24 cellular contexts compared by ENCODE assay signal in the genomic region with DNA sequence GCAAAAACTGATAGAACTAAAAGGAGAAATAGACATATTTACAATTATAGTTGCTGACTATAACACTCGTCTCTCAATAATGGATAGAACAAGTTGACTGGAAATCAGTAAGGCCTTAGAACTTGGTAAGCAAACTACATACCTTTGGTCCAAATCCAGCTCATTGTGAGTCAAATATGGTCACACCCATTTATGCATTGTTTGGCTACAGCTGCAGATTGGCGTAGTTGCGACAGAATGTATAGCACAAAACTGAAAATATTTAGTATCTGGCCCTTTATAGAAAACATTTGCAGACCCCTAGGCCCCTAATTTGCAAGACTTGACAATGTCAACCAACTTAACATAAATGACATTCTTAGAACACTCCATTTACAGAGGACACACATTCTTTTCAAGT.
DNase-seq lines count a peak whose midpoint lies in the region; ATAC-seq, FAIRE-seq and TF ChIP-seq lines count a peak whose summit lies in the region.
"Had no signal": no experiment of that assay in that cellular context is flagged by ENCODE, and none has a peak within 500 bp of the region (broad histone marks: within the 10 kb centered on the region; RNA-seq: fewer than 3 reads in every experiment).

No MANE protein-coding gene starts in this region.

- no peak overlapping the region for H3K27ac Mint-ChIP-seq in T-helper 2 cell treated with Interferon-gamma antibody and Interleukin-4, amounts not matched to agents 5 μg/mL and 100 μg/mL, for 36 hours
- H3K27ac Mint-ChIP-seq: HFFc6 had no signal

- H3K9me1 ChIP-seq in keratinocyte (ENCODE audit: control insufficient read depth, extremely low read depth, insufficient read depth, low read length): no peaks in the 10 kb centered on the region

- in situ Hi-C loops in GM23248 (cut with MboI): no loop called here

- H3K27ac ChIP-seq in GM23248 (no peak overlapping the region), RWPE1 (no peak overlapping the region), epithelial cell of prostate (peak overlapping the region; percentile 11), keratinocyte (ENCODE audit: control insufficient read depth, insufficient read depth, low read length) (no peak overlapping the region)
- H3K27ac ChIP-seq: A549 had no signal

- no peak for ATAC-seq in HG02885 (IDR thresholded peaks at IDR 0.05; ENCODE audit: poor library complexity, unreplicated experiment)
- ATAC-seq: A549 had no signal

- POLR2A ChIA-PET in RWPE1 (lab: Yijun Ruan, JAX; ENCODE audit: low non-redundant PET): no interaction called here

- H3K27me3 Mint-ChIP-seq in T-helper 2 cell treated with Interferon-gamma antibody and Interleukin-4, amounts not matched to agents 5 μg/mL and 100 μg/mL, for 36 hours (ENCODE audit: low read depth): no peaks in the 10 kb centered on the region
- H3K27me3 Mint-ChIP-seq: IgD-negative memory B cell had no signal

- H3K79me2 ChIP-seq in GM23248 (ENCODE audit: insufficient read depth) (no peaks in the 10 kb centered on the region), keratinocyte (ENCODE audit: control insufficient read depth, insufficient read depth, low read length) (no peaks in the 10 kb centered on the region)

- no peaks in the 10 kb centered on the region for H3K9me3 ChIP-seq in GM23248 (ENCODE audit: low read depth)
- no peaks in the 10 kb centered on the region for H3K9me3 ChIP-seq in keratinocyte (ENCODE audit: control insufficient read depth, low read depth, low read length)
- H3K9me3 ChIP-seq: A549, BE2C, SK-N-SH had no signal

- no peak overlapping the region for H3K4me3 Mint-ChIP-seq in T-helper 2 cell treated with Interferon-gamma antibody and Interleukin-4, amounts not matched to agents 5 μg/mL and 100 μg/mL, for 36 hours
- H3K4me3 Mint-ChIP-seq: HFFc6 had no signal

- no peaks in the 10 kb centered on the region for H3K4me1 Mint-ChIP-seq in T-helper 2 cell treated with Interferon-gamma antibody and Interleukin-4, amounts not matched to agents 5 μg/mL and 100 μg/mL, for 36 hours (ENCODE audit: low read depth)

- FAIRE-seq in keratinocyte (lab: Jason Lieb, UNC): no peak
- FAIRE-seq: A549, D721Med had no signal

- no peak overlapping the region for H2AFZ ChIP-seq in GM23248
- no peak overlapping the region for H2AFZ ChIP-seq in keratinocyte (ENCODE audit: control insufficient read depth, low read length)

- H3K4me3 ChIP-seq in GM23248 (no peak overlapping the region), keratinocyte (ENCODE audit: control insufficient read depth in 2 of 3, extremely low read depth in 1 of 3, insufficient read depth in 2 of 3, low read depth in 1 of 3, low read length in 3 of 3) (no peak overlapping the region)
- H3K4me3 ChIP-seq: A549 had no signal

- H3K9me3 Mint-ChIP-seq in T-helper 2 cell treated with Interferon-gamma antibody and Interleukin-4, amounts not matched to agents 5 μg/mL and 100 μg/mL, for 36 hours: no peaks in the 10 kb centered on the region
- H3K9me3 Mint-ChIP-seq: HFFc6 had no signal

- peaks cover 23% of the 10 kb centered on the region for H3F3A ChIP-seq in GM23248 (ENCODE audit: insufficient read depth)

- H3K4me2 ChIP-seq in GM23248 (ENCODE audit: unreplicated experiment): no peak overlapping the region
- peak overlapping the region; percentile 19 for H3K4me2 ChIP-seq in keratinocyte (ENCODE audit: control insufficient read depth, extremely low read depth, insufficient read depth, low read depth, low read length)
- H3K4me2 ChIP-seq: A549, SK-N-SH had no signal

- TF ChIP-seq CTCF in RWPE1 (conservative IDR thresholded peaks at IDR 0.05; ENCODE audit: low read depth) (no peak), keratinocyte (optimal IDR thresholded peaks at IDR 0.05 in 1 of 3, IDR thresholded peaks at IDR 0.05 in 1 of 3, conservative IDR thresholded peaks at IDR 0.05 in 1 of 3; ENCODE audit: extremely low read depth in 1 of 3, insufficient read depth in 2 of 3, low read length in 3 of 3) (no peak)

- H3K27me3 ChIP-seq in GM23248 (replicated peaks; ENCODE audit: insufficient read depth) (no peaks in the 10 kb centered on the region), keratinocyte (ENCODE audit: control insufficient read depth, extremely low read depth, insufficient read depth, low read length) (no peaks in the 10 kb centered on the region)
- H3K27me3 ChIP-seq: BE2C had no signal

- DNase-seq in GM23248: peak; percentile 67
- peak; percentile 34 for DNase-seq in RWPE1 (ENCODE audit: low spot score)
- peak; percentile 24 for DNase-seq in epithelial cell of prostate (ENCODE audit: low read depth, low spot score)
- peak; percentile 30 for DNase-seq in keratinocyte (ENCODE audit: low read depth, low spot score)
- DNase-seq in activated gamma-delta T cell treated with Interleukin-2 at 50 U/mL for 16 hours: no peak
- no peak for DNase-seq in SKM-1 treated with dmso at 0.1 percent for 144 hours (lab: John Stamatoyannopoulos, UW; ENCODE audit: unreplicated experiment)
- no peak for DNase-seq in T-helper 2 cell treated with Interferon-gamma antibody and Interleukin-4, amounts not matched to agents 5 μg/mL and 100 μg/mL, for 36 hours (ENCODE audit: low spot score)
- DNase-seq: BE2C, DMS53, EL, H7, HFFc6, NCI-H1694, NCI-H2081, NCI-H2171 treated with DMSO at 0.1 percent for 48 hours, NCI-H524 treated with DMSO at 0.1 percent for 48 hours, NCI-H82, OCI-M1, SIG-M5, SK-N-SH had no signal

- no peaks in the 10 kb centered on the region for H3K36me3 ChIP-seq in GM23248 (ENCODE audit: low read depth)
- no peaks in the 10 kb centered on the region for H3K36me3 ChIP-seq in keratinocyte (ENCODE audit: control insufficient read depth in 2 of 2, extremely low read depth in 1 of 2, insufficient read depth in 2 of 2, low read length in 2 of 2)
- H3K36me3 ChIP-seq: BE2C had no signal

- CTCF ChIA-PET in RWPE1 (lab: Yijun Ruan, JAX): no interaction called here

- no peaks in the 10 kb centered on the region for H3K9me2 ChIP-seq in GM23248 (ENCODE audit: insufficient read depth)
- H3K9me2 ChIP-seq: SK-N-SH had no signal

- H3K9ac ChIP-seq in GM23248 (no peak overlapping the region), keratinocyte (ENCODE audit: control insufficient read depth, extremely low read depth, insufficient read depth, low read length) (no peak overlapping the region)
- H3K9ac ChIP-seq: SK-N-SH had no signal

- H3K4me1 ChIP-seq in GM23248 (ENCODE audit: insufficient read depth) (peaks cover 22% of the 10 kb centered on the region), keratinocyte (ENCODE audit: control insufficient read depth, extremely low read depth, insufficient read depth, low read length) (peaks cover 24% of the 10 kb centered on the region)
- H3K4me1 ChIP-seq: BE2C had no signal

- H3K36me3 Mint-ChIP-seq in T-helper 2 cell treated with Interferon-gamma antibody and Interleukin-4, amounts not matched to agents 5 μg/mL and 100 μg/mL, for 36 hours (ENCODE audit: low read depth): no peaks in the 10 kb centered on the region
- H3K36me3 Mint-ChIP-seq: IgD-negative memory B cell had no signal

- dilution Hi-C loops in keratinocyte (cut with MboI; ENCODE audit: extremely low pct_ligation_motif_present, low sequenced_read_pairs): no loop called here

- H4K20me1 ChIP-seq in GM23248 (ENCODE audit: insufficient read depth) (no peaks in the 10 kb centered on the region), keratinocyte (ENCODE audit: control insufficient read depth, extremely low read depth, insufficient read depth, low read length) (no peaks in the 10 kb centered on the region)

- 93 to 97% methylated on average over 3 of the region's 3 CpGs for WGBS in GM23248 (ENCODE audit: low coverage in 1 of 2, low lambda C conversion rate in 2 of 2, missing lambda C conversion rate in 2 of 2), 2 experiments

Comparison
In these comparisons a context has a peak if more than half of its experiments do, and no peak if none do; other contexts are left out.
1. DNase-seq: peak in GM23248 (single experiment), RWPE1 (single experiment), epithelial cell of prostate (single experiment) and keratinocyte (single experiment); none in activated gamma-delta T cell treated with Interleukin-2 at 50 U/mL for 16 hours (single experiment), SKM-1 treated with dmso at 0.1 percent for 144 hours (single experiment) and T-helper 2 cell treated with Interferon-gamma antibody and Interleukin-4, amounts not matched to agents 5 μg/mL and 100 μg/mL, for 36 hours (single experiment).